Comparison of ENCODE assay signal across 25 cellular contexts in the genomic region with DNA sequence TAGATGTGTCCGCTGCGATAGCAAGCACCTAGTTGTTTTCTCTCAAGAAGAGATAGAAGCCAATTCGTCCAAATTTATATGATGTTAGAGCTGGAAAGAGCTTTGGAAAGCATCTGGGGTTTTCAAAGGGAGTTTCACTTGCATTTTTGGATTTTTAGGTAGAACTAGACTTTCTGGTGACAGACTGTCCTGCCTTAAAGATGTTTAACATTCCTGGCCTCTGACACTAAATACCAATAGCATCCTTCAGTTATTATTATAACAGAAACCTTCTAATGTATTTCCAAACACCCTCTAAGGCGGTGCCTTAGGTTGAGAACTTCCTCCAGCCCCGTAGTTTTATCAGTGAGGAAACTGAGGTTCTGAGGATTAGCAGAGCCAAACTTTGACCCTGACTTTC.
DNase-seq lines count a peak whose midpoint lies in the region; ATAC-seq and TF ChIP-seq lines count a peak whose summit lies in the region.
"Had no signal": no experiment of that assay in that cellular context is flagged by ENCODE, and none has a peak within 500 bp of the region (broad histone marks: within the 10 kb centered on the region; RNA-seq: fewer than 3 reads in every experiment).

No MANE protein-coding gene starts in this region.

- H3F3A ChIP-seq in GM23248 (ENCODE audit: insufficient read depth) (peaks cover 19% of the 10 kb centered on the region), PC-9 (ENCODE audit: insufficient read depth, low read depth) (peaks cover 10% of the 10 kb centered on the region; the same call in 1 of the 2 replicates)

- no peaks in the 10 kb centered on the region for H3K9me2 ChIP-seq in GM23248 (ENCODE audit: insufficient read depth)
- no peaks in the 10 kb centered on the region for H3K9me2 ChIP-seq in PC-9 (ENCODE audit: insufficient read depth)

- in situ Hi-C loops in GM23248 (cut with MboI), result no loop called here

- POLR2A ChIA-PET in PC-9 (lab: Charles Lee; ENCODE audit: unreplicated experiment), result no interaction called here

- no TSS peak for BruUV-seq in PC-9 (replicated peaks; lab: Mats Ljungman, UMichigan)

- no peaks in the 10 kb centered on the region for H3K9me3 ChIP-seq in GM23248 (ENCODE audit: low read depth)
- no peaks in the 10 kb centered on the region for H3K9me3 ChIP-seq in PC-9 (ENCODE audit: insufficient read depth, low read depth)
- H3K9me3 ChIP-seq in trophoblast cell (ENCODE audit: insufficient read depth, low read depth, low read length), result no peaks in the 10 kb centered on the region
- H3K9me3 ChIP-seq in lower lobe of right lung, result no peaks in the 10 kb centered on the region
- H3K9me3 ChIP-seq: A549, Caco-2 had no signal

- intact Hi-C loops in PC-9 (cut with micrococcal nuclease; ENCODE audit: unreplicated experiment), result no loop called here
- intact Hi-C loops in lower lobe of right lung (cut with DNase I), result no loop called here

- no peak overlapping the region for H3K14ac ChIP-seq in trophoblast cell (ENCODE audit: low read length)

- peak overlapping the region; percentile 24 for H3K4me2 ChIP-seq in GM23248 (ENCODE audit: unreplicated experiment)
- no peak overlapping the region for H3K4me2 ChIP-seq in PC-9
- no peak overlapping the region for H3K4me2 ChIP-seq in trophoblast cell (ENCODE audit: low read length)
- H3K4me2 ChIP-seq: A549; BLaER1 treated with 17β-estradiol and CSF1 and Interleukin-3, amounts not matched to agents 10 nM and 100 nM had no signal

- WGBS in GM23248 (ENCODE audit: low coverage in 1 of 2, low lambda C conversion rate in 2 of 2, missing lambda C conversion rate in 2 of 2), 2 experiments, result 74 to 84% methylated on average over 5 of the region's 5 CpGs
- WGBS in trophoblast cell (ENCODE audit: extremely low coverage, insufficient coverage, insufficient read length), result no CpG with 5 or more reads among the region's 5 CpGs

- no peaks in the 10 kb centered on the region for H3K27me3 ChIP-seq in GM23248 (replicated peaks; ENCODE audit: insufficient read depth)
- H3K27me3 ChIP-seq in PC-9 (ENCODE audit: insufficient read depth, low read depth), result no peaks in the 10 kb centered on the region
- no peaks in the 10 kb centered on the region for H3K27me3 ChIP-seq in trophoblast cell (ENCODE audit: insufficient read depth, low read length)
- H3K27me3 ChIP-seq in lower lobe of right lung (ENCODE audit: low read depth), result no peaks in the 10 kb centered on the region
- H3K27me3 ChIP-seq: BLaER1 treated with 17β-estradiol and CSF1 and Interleukin-3, amounts not matched to agents 10 nM and 100 nM had no signal

- H3K4me3 ChIP-seq in AG10803 (ENCODE audit: low read length), result no peak overlapping the region
- H3K4me3 ChIP-seq in GM23248, result no peak overlapping the region
- H3K4me3 ChIP-seq in PC-9, result no peak overlapping the region
- H3K4me3 ChIP-seq in trophoblast cell (ENCODE audit: low read depth, low read length), result no peak overlapping the region
- no peak overlapping the region for H3K4me3 ChIP-seq in lower lobe of right lung
- H3K4me3 ChIP-seq: A549; BLaER1 treated with 17β-estradiol and CSF1 and Interleukin-3, amounts not matched to agents 10 nM and 100 nM; K562; SK-N-MC had no signal

- H2AFZ ChIP-seq in GM23248 (peak overlapping the region; percentile 51), PC-9 (0 out of 2 replicates have a peak overlapping the region, but pooled peaks have one; percentile 21), trophoblast cell (ENCODE audit: insufficient read depth, low read length, poor library complexity) (no peak overlapping the region)

- H4K20me1 ChIP-seq in GM23248 (ENCODE audit: insufficient read depth) (no peaks in the 10 kb centered on the region), PC-9 (ENCODE audit: insufficient read depth) (no peaks in the 10 kb centered on the region; the same call in 1 of the 2 replicates)
- H4K20me1 ChIP-seq: BLaER1 treated with 17β-estradiol and CSF1 and Interleukin-3, amounts not matched to agents 10 nM and 100 nM had no signal

- no peak overlapping the region for H2BK5ac ChIP-seq in trophoblast cell (ENCODE audit: low read depth, low read length, poor library complexity)

- H2AK5ac ChIP-seq in trophoblast cell (ENCODE audit: low read length), result no peak overlapping the region

- H3K36me3 ChIP-seq in GM23248 (ENCODE audit: low read depth) (no peaks in the 10 kb centered on the region), PC-9 (ENCODE audit: low read depth) (no peaks in the 10 kb centered on the region), trophoblast cell (ENCODE audit: control insufficient read depth in 1 of 2, insufficient read depth in 2 of 2, low read length in 2 of 2) (no peaks in the 10 kb centered on the region), lower lobe of right lung (no peaks in the 10 kb centered on the region)

- no peak overlapping the region for H4K8ac ChIP-seq in trophoblast cell (ENCODE audit: low read depth, low read length)

- H4K12ac ChIP-seq in trophoblast cell (ENCODE audit: low read depth, low read length), result no peak overlapping the region

- H3K4me1 ChIP-seq in GM23248 (ENCODE audit: insufficient read depth), result peaks cover 22% of the 10 kb centered on the region
- H3K4me1 ChIP-seq in PC-9 (replicated peaks; ENCODE audit: insufficient read depth), result peaks cover 16% of the 10 kb centered on the region
- peaks cover 0 to 2% of the 10 kb centered on the region in 2 experiments for H3K4me1 ChIP-seq in trophoblast cell (ENCODE audit: control insufficient read depth in 1 of 2, insufficient read depth in 2 of 2, low read length in 2 of 2)
- H3K4me1 ChIP-seq in lower lobe of right lung, result no peaks in the 10 kb centered on the region
- H3K4me1 ChIP-seq: Caco-2 had no signal

- ATAC-seq in lower lobe of right lung (no peak), HG02642 (IDR thresholded peaks at IDR 0.05; ENCODE audit: poor library complexity, unreplicated experiment) (no peak)
- ATAC-seq: A549, K562, PC-3 had no signal

- TF ChIP-seq CTCF in AG10803 (conservative IDR thresholded peaks at IDR 0.05; ENCODE audit: low read length), result no peak
- TF ChIP-seq CTCF in PC-9 (conservative IDR thresholded peaks at IDR 0.05), result no peak
- no peak for TF ChIP-seq CTCF in lower lobe of right lung (IDR thresholded peaks at IDR 0.05)

- H3K18ac ChIP-seq in trophoblast cell (ENCODE audit: low read length), result no peak overlapping the region

- no peak overlapping the region for H2BK120ac ChIP-seq in trophoblast cell (ENCODE audit: insufficient read depth, low read length, poor library complexity)

- H3K9ac ChIP-seq in GM23248 (no peak overlapping the region), trophoblast cell (ENCODE audit: low read length) (no peak overlapping the region)
- H3K9ac ChIP-seq: BLaER1 treated with 17β-estradiol and CSF1 and Interleukin-3, amounts not matched to agents 10 nM and 100 nM had no signal

- no peak overlapping the region for H3K23ac ChIP-seq in trophoblast cell (ENCODE audit: low read length)

- H3K79me1 ChIP-seq in trophoblast cell (ENCODE audit: low read length), result no peaks in the 10 kb centered on the region

- H3K4ac ChIP-seq in trophoblast cell (ENCODE audit: low read depth, low read length), result no peak overlapping the region

- no peaks in the 10 kb centered on the region for H3K79me2 ChIP-seq in GM23248 (ENCODE audit: insufficient read depth)
- H3K79me2 ChIP-seq in PC-9 (ENCODE audit: low read depth), result no peaks in the 10 kb centered on the region
- no peaks in the 10 kb centered on the region for H3K79me2 ChIP-seq in trophoblast cell (ENCODE audit: control insufficient read depth, insufficient read depth, low read length, poor library complexity)

- H3K27ac ChIP-seq in GM23248 (no peak overlapping the region), PC-9 (no peak overlapping the region), trophoblast cell (ENCODE audit: low read depth, low read length) (peak overlapping the region; percentile 57), lower lobe of right lung (no peak overlapping the region)
- H3K27ac ChIP-seq: A549; BLaER1 treated with 17β-estradiol and CSF1 and Interleukin-3, amounts not matched to agents 10 nM and 100 nM; SK-N-MC had no signal

- H2BK12ac ChIP-seq in trophoblast cell (ENCODE audit: low read length), result no peak overlapping the region

- no peak overlapping the region for H4K91ac ChIP-seq in trophoblast cell (ENCODE audit: low read depth, low read length)

- DNase-seq in AG10803 (ENCODE audit: low read depth), result peak; percentile 50
- DNase-seq in GM23248, result peak; percentile 25
- DNase-seq in PC-9, result no peak
- DNase-seq in trophoblast cell, result peak in 1 of 2 donors; percentile 52
- no peak for DNase-seq in middle frontal gyrus (ENCODE audit: extremely low spot score, low spot score)
- no peak for DNase-seq in lower lobe of right lung
- DNase-seq: Caco-2; CD4-positive, alpha-beta memory T cell; DMS 273 treated with DMSO at 0.1 percent for 48 hours; DMS79 treated with DMSO at 0.1 percent for 48 hours; MM.1S; NCI-H1048; NCI-H1417 treated with DMSO at 0.1 percent for 48 hours; NCI-H187 treated with DMSO at 0.1 percent for 48 hours; NCI-H2107; NCI-H446 treated with DMSO at 0.1 percent for 48 hours; NCI-H526 treated with DMSO at 0.1 percent for 48 hours; PC-3; RPMI8226; SHP77 had no signal

- CTCF ChIA-PET in PC-9 (lab: Charles Lee), result interaction anchor here (0.6 kb wide), 1 partner anchor 64 kb away, joined by 4 read pairs; no protein-coding TSS in a partner anchor

Comparison
In these comparisons a context has a peak if more than half of its experiments do, and no peak if none do; other contexts are left out.
1. DNase-seq: peak in AG10803 (single experiment) and GM23248 (single experiment); none in PC-9 (0 of 2), middle frontal gyrus (single experiment) and lower lobe of right lung (single experiment).